Comparison of ENCODE assay signal across 1 cellular context in genomic region chr10:72275351-72276012, GRCh38.
TF ChIP-seq lines count a peak whose summit lies in the region.

No MANE protein-coding gene starts in this region.

TF ChIP-seq in H1, 55 proteins besides CTCF, POLR2A, EP300 and RAD21 (continued from another document):
- TF ChIP-seq, protein P1, sequence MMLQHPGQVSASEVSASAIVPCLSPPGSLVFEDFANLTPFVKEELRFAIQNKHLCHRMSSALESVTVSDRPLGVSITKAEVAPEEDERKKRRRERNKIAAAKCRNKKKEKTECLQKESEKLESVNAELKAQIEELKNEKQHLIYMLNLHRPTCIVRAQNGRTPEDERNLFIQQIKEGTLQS (IDR thresholded peaks at IDR 0.05; ENCODE audit: insufficient read depth, low read depth, low read length), result no peak
- no peak for TF ChIP-seq JUND (IDR thresholded peaks at IDR 0.05; ENCODE audit: low read length)
- no peak for TF ChIP-seq HDAC6 (IDR thresholded peaks at IDR 0.05; ENCODE audit: low read depth, low read length)
- TF ChIP-seq SP2 (IDR thresholded peaks at IDR 0.05; ENCODE audit: low read length), result no peak
- TF ChIP-seq, protein P2, sequence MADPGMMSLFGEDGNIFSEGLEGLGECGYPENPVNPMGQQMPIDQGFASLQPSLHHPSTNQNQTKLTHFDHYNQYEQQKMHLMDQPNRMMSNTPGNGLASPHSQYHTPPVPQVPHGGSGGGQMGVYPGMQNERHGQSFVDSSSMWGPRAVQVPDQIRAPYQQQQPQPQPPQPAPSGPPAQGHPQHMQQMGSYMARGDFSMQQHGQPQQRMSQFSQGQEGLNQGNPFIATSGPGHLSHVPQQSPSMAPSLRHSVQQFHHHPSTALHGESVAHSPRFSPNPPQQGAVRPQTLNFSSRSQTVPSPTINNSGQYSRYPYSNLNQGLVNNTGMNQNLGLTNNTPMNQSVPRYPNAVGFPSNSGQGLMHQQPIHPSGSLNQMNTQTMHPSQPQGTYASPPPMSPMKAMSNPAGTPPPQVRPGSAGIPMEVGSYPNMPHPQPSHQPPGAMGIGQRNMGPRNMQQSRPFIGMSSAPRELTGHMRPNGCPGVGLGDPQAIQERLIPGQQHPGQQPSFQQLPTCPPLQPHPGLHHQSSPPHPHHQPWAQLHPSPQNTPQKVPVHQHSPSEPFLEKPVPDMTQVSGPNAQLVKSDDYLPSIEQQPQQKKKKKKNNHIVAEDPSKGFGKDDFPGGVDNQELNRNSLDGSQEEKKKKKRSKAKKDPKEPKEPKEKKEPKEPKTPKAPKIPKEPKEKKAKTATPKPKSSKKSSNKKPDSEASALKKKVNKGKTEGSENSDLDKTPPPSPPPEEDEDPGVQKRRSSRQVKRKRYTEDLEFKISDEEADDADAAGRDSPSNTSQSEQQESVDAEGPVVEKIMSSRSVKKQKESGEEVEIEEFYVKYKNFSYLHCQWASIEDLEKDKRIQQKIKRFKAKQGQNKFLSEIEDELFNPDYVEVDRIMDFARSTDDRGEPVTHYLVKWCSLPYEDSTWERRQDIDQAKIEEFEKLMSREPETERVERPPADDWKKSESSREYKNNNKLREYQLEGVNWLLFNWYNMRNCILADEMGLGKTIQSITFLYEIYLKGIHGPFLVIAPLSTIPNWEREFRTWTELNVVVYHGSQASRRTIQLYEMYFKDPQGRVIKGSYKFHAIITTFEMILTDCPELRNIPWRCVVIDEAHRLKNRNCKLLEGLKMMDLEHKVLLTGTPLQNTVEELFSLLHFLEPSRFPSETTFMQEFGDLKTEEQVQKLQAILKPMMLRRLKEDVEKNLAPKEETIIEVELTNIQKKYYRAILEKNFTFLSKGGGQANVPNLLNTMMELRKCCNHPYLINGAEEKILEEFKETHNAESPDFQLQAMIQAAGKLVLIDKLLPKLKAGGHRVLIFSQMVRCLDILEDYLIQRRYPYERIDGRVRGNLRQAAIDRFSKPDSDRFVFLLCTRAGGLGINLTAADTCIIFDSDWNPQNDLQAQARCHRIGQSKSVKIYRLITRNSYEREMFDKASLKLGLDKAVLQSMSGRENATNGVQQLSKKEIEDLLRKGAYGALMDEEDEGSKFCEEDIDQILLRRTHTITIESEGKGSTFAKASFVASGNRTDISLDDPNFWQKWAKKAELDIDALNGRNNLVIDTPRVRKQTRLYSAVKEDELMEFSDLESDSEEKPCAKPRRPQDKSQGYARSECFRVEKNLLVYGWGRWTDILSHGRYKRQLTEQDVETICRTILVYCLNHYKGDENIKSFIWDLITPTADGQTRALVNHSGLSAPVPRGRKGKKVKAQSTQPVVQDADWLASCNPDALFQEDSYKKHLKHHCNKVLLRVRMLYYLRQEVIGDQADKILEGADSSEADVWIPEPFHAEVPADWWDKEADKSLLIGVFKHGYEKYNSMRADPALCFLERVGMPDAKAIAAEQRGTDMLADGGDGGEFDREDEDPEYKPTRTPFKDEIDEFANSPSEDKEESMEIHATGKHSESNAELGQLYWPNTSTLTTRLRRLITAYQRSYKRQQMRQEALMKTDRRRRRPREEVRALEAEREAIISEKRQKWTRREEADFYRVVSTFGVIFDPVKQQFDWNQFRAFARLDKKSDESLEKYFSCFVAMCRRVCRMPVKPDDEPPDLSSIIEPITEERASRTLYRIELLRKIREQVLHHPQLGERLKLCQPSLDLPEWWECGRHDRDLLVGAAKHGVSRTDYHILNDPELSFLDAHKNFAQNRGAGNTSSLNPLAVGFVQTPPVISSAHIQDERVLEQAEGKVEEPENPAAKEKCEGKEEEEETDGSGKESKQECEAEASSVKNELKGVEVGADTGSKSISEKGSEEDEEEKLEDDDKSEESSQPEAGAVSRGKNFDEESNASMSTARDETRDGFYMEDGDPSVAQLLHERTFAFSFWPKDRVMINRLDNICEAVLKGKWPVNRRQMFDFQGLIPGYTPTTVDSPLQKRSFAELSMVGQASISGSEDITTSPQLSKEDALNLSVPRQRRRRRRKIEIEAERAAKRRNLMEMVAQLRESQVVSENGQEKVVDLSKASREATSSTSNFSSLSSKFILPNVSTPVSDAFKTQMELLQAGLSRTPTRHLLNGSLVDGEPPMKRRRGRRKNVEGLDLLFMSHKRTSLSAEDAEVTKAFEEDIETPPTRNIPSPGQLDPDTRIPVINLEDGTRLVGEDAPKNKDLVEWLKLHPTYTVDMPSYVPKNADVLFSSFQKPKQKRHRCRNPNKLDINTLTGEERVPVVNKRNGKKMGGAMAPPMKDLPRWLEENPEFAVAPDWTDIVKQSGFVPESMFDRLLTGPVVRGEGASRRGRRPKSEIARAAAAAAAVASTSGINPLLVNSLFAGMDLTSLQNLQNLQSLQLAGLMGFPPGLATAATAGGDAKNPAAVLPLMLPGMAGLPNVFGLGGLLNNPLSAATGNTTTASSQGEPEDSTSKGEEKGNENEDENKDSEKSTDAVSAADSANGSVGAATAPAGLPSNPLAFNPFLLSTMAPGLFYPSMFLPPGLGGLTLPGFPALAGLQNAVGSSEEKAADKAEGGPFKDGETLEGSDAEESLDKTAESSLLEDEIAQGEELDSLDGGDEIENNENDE (IDR thresholded peaks at IDR 0.05; ENCODE audit: insufficient replicate concordance, low read length), result no peak
- TF ChIP-seq SIX5 (IDR thresholded peaks at IDR 0.05; ENCODE audit: low read depth, low read length), result no peak
- TF ChIP-seq, protein P3, sequence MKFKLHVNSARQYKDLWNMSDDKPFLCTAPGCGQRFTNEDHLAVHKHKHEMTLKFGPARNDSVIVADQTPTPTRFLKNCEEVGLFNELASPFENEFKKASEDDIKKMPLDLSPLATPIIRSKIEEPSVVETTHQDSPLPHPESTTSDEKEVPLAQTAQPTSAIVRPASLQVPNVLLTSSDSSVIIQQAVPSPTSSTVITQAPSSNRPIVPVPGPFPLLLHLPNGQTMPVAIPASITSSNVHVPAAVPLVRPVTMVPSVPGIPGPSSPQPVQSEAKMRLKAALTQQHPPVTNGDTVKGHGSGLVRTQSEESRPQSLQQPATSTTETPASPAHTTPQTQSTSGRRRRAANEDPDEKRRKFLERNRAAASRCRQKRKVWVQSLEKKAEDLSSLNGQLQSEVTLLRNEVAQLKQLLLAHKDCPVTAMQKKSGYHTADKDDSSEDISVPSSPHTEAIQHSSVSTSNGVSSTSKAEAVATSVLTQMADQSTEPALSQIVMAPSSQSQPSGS (IDR thresholded peaks at IDR 0.05; ENCODE audit: low read length), result no peak
- no peak for TF ChIP-seq RFX5 (IDR thresholded peaks at IDR 0.05; ENCODE audit: borderline replicate concordance, low read depth, low read length)
- TF ChIP-seq POU5F1 (IDR thresholded peaks at IDR 0.05; ENCODE audit: low read depth, low read length), result no peak
